ENCODE assay signal across 8 cellular contexts in the genomic region with DNA sequence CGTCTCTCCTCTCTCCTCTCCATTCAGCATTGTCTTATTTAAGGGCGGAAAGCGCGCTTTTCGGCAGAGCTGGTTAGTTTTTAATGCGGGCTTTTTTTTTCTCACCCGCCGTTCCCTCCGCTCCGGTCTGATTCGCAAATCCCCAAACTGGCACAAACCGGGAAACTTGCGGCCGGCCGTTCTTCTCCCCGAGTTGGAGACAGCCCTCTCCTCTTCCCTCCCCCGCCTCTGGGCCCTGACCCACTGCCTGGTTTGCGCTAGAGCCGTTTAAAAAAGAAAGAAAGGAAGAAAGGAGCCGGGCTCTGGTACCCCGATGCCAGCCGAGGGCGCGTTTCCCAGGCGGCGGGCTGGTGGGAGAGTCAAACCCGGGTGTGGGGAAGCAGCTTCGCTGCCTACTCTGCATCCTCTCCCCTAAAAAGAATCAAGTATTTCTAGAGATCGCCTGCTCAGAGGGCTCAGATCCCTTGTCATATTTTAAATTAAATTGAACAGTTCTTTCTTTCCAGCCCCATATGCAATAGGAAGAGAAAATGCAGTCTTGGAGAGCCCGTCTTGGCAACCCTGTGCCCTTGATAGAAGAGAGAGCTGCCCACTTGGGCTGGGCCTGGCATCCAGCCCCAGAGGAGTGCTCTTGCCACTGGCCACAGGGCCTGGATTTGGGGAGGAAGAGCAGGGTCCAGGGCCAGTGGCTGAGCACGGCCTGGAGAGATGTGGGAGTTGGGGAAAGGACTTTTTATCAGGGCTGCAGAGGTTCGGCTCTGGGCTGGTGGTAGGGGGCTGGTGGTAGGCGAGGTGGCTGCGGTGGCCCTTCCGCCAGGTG. TPM values are rescaled to one million over a fixed set of nuclear protein-coding genes. Genes with fewer than 3 reads are reported as not detected.
DNase-seq lines count a peak whose midpoint lies in the region; ATAC-seq and TF ChIP-seq lines count a peak whose summit lies in the region.

No MANE protein-coding gene starts in this region.

- peak overlapping the region; percentile 13 for H3K27ac Mint-ChIP-seq in activated T-cell treated with anti-CD3 and anti-CD28 coated beads, Interleukin-2, amount 50 U/mL, for 72 hours
- H3K27ac Mint-ChIP-seq in brain = peak overlapping the region in 4 of 5 experiments; percentile 91 to 98 (median 97)

- peaks cover 35% of the 10 kb centered on the region for H3K4me1 Mint-ChIP-seq in activated T-cell treated with anti-CD3 and anti-CD28 coated beads, Interleukin-2, amount 50 U/mL, for 72 hours (ENCODE audit: low read depth)
- H3K4me1 Mint-ChIP-seq in brain = peaks cover 74% of the 10 kb centered on the region

- no peaks in the 10 kb centered on the region for H3K9me3 ChIP-seq in tibial nerve

- H3K4me1 ChIP-seq in tibial nerve = peaks cover 0 to 99% (median 53%) of the 10 kb centered on the region in 4 donors

- H3K27me3 ChIP-seq in tibial nerve = peaks cover 0 to 11% of the 10 kb centered on the region in 2 donors

- no peak for TF ChIP-seq EP300 in tibial nerve (IDR thresholded peaks at IDR 0.05)

- H3K9me3 Mint-ChIP-seq in activated T-cell treated with anti-CD3 and anti-CD28 coated beads, Interleukin-2, amount 50 U/mL, for 72 hours = no peaks in the 10 kb centered on the region
- peaks cover 0 to 5% (median 4%) of the 10 kb centered on the region in 5 experiments for H3K9me3 Mint-ChIP-seq in brain

- no peak for DNase-seq in activated T-cell treated with anti-CD3 and anti-CD28 coated beads, Interleukin-2, amount 50 U/mL, for 72 hours
- DNase-seq in activated T-cell treated with anti-CD3 and anti-CD28 coated beads, Interleukin-2, amount 50 U/mL, for 1 hour = no peak
- DNase-seq in medulla oblongata (ENCODE audit: extremely low spot score) = peak; percentile 73
- DNase-seq in tibial nerve (ENCODE audit: low spot score in 2 of 2) = no peak
- DNase-seq in NCI-H1048 (lab: John Stamatoyannopoulos, UW) = no peak
- no peak for DNase-seq in COLO829 (ENCODE audit: low spot score)

- TF ChIP-seq POLR2A in tibial nerve (IDR thresholded peaks at IDR 0.05) = no peak

- H3K27ac ChIP-seq in tibial nerve = peak overlapping the region; percentile 71 to 92 (median 80)

- 40 to 48% methylated on average over 35 of the region's 35 CpGs for WGBS in tibial nerve, 2 donors

- H3K27me3 Mint-ChIP-seq in activated T-cell treated with anti-CD3 and anti-CD28 coated beads, Interleukin-2, amount 50 U/mL, for 72 hours (ENCODE audit: low read depth) = peaks cover 65% of the 10 kb centered on the region
- peaks cover 100% of the 10 kb centered on the region for H3K27me3 Mint-ChIP-seq in brain

- no peak for ATAC-seq in activated T-cell treated with anti-CD3 and anti-CD28 coated beads, Interleukin-2, amount 50 U/mL, for 72 hours (replicated peaks in 1 of 2)
- ATAC-seq in GM19467 (IDR thresholded peaks at IDR 0.05; ENCODE audit: unreplicated experiment) = no peak

- peak overlapping the region; percentile 92 to 97 for H3K4me3 Mint-ChIP-seq in activated T-cell treated with anti-CD3 and anti-CD28 coated beads, Interleukin-2, amount 50 U/mL, for 72 hours
- H3K4me3 Mint-ChIP-seq in brain = peak overlapping the region; percentile 18 to 89 (median 81)

- peaks cover 0 to 1% of the 10 kb centered on the region in 2 donors for H3K36me3 Mint-ChIP-seq in activated T-cell treated with anti-CD3 and anti-CD28 coated beads, Interleukin-2, amount 50 U/mL, for 72 hours (ENCODE audit: insufficient read depth in 2 of 2)
- no peaks in the 10 kb centered on the region for H3K36me3 Mint-ChIP-seq in brain

- no peaks in the 10 kb centered on the region for H3K36me3 ChIP-seq in tibial nerve

- TF ChIP-seq CTCF in brain (conservative IDR thresholded peaks at IDR 0.05) (no peak), tibial nerve (IDR thresholded peaks at IDR 0.05) (no peak)

- H3K4me3 ChIP-seq in tibial nerve = peak overlapping the region; percentile 17 to 50 (median 44)

RNA-seq across cellular contexts. Expression of gene NFIX, which starts 19.0 kb away (rescaled TPM):
- 1 to 10 TPM; 2.2 to 2.8 TPM for total RNA-seq in activated T-cell treated with anti-CD3 and anti-CD28 coated beads, Interleukin-2, amount 50 U/mL, for 72 hours
- polyA plus RNA-seq in brain (ENCODE audit: insufficient read depth, low read depth, low replicate concordance) = 239 TPM
- 10 to 100 TPM; 39.8 to 55.8 (median 48.2) TPM for total RNA-seq in tibial nerve

RNA-seq across cellular contexts. Expression of gene DAND5, which starts 44.9 kb away (rescaled TPM):
- under 1 TPM; 0.12 to 0.32 TPM for total RNA-seq in activated T-cell treated with anti-CD3 and anti-CD28 coated beads, Interleukin-2, amount 50 U/mL, for 72 hours
- polyA plus RNA-seq in brain (ENCODE audit: insufficient read depth, low read depth, low replicate concordance) = 0.56 TPM
- not detected for total RNA-seq in tibial nerve

RNA-seq across cellular contexts. Expression of gene GADD45GIP1, which starts 57.3 kb away (rescaled TPM):
- 10 to 100 TPM; 15.9 to 16.4 TPM for total RNA-seq in activated T-cell treated with anti-CD3 and anti-CD28 coated beads, Interleukin-2, amount 50 U/mL, for 72 hours
- polyA plus RNA-seq in brain (ENCODE audit: insufficient read depth, low read depth, low replicate concordance) = 73.8 TPM
- 10 to 100 TPM; 41.4 to 68.8 (median 53.5) TPM for total RNA-seq in tibial nerve

Comparison
In these comparisons a context has a peak if more than half of its experiments do, and no peak if none do; other contexts are left out.
1. RNA of gene NFIX, which starts 19.0 kb away (total RNA-seq): 39.8 to 55.8 TPM in tibial nerve; 2.2 to 2.8 TPM in activated T-cell treated with anti-CD3 and anti-CD28 coated beads, Interleukin-2, amount 50 U/mL, for 72 hours; every median in the first group is over 10 times any median in the second.